Comparison of ENCODE assay signal across 8 cellular contexts in genomic region chr15:90956551-90957104, GRCh38. TPM values are rescaled to one million over a fixed set of nuclear protein-coding genes. Genes with fewer than 3 reads are reported as not detected.
DNase-seq lines count a peak whose midpoint lies in the region; ATAC-seq and TF ChIP-seq lines count a peak whose summit lies in the region.

No MANE protein-coding gene starts in this region.

- TF ChIP-seq POLR2A in testis (IDR thresholded peaks at IDR 0.05): no peak

- peak overlapping the region; percentile 76 for H3K4me3 Mint-ChIP-seq in CD4-positive, alpha-beta T cell

- H3K4me3 ChIP-seq in HUES48 (ENCODE audit: low read depth, low read length) (peak overlapping the region; percentile 77), testis (peak overlapping the region; percentile 52 to 76)

- H3K4me1 ChIP-seq in HUES48 (ENCODE audit: control insufficient read depth, insufficient read depth, low read length) (peaks cover 15% of the 10 kb centered on the region), testis (peaks cover 19% of the 10 kb centered on the region)

- H3K27ac Mint-ChIP-seq in CD4-positive, alpha-beta T cell: peak overlapping the region; percentile 47
- H3K27ac Mint-ChIP-seq in activated naive CD4-positive, alpha-beta T cell treated with anti-CD3 and anti-CD28 coated beads, Interleukin-2, amount 50 U/mL, for 72 hours: peak overlapping the region; percentile 81 to 98

- H3K36me3 Mint-ChIP-seq in CD4-positive, alpha-beta T cell (ENCODE audit: low read depth): peaks cover 46% of the 10 kb centered on the region
- H3K36me3 Mint-ChIP-seq in activated naive CD4-positive, alpha-beta T cell treated with anti-CD3 and anti-CD28 coated beads, Interleukin-2, amount 50 U/mL, for 72 hours: peaks cover 27 to 31% of the 10 kb centered on the region in 2 donors

- peak; percentile 44 to 70 (median 52) for DNase-seq in CD4-positive, alpha-beta T cell
- DNase-seq in SHP77 (lab: John Stamatoyannopoulos, UW) (peak; percentile 37 to 83), glomerular visceral epithelial cell (ENCODE audit: extremely low spot score) (peak; percentile 79), omental fat pad (ENCODE audit: low spot score) (peak; percentile 63), testis (peak; percentile 79), KG1 (lab: John Stamatoyannopoulos, UW) (no peak)
- DNase-seq in activated naive CD4-positive, alpha-beta T cell treated with anti-CD3 and anti-CD28 coated beads, Interleukin-2, amount 50 U/mL, for 72 hours (ENCODE audit: low spot score in 2 of 2): peak in 1 of 2 donors; percentile 69

- no peaks in the 10 kb centered on the region for H3K9me3 Mint-ChIP-seq in CD4-positive, alpha-beta T cell
- H3K9me3 Mint-ChIP-seq in activated naive CD4-positive, alpha-beta T cell treated with anti-CD3 and anti-CD28 coated beads, Interleukin-2, amount 50 U/mL, for 72 hours: no peaks in the 10 kb centered on the region

- no peaks in the 10 kb centered on the region for H3K9me3 ChIP-seq in CD4-positive, alpha-beta T cell (ENCODE audit: control insufficient read depth, low read length)
- H3K9me3 ChIP-seq in HUES48 (ENCODE audit: control insufficient read depth, insufficient read depth, low read length) (no peaks in the 10 kb centered on the region), testis (no peaks in the 10 kb centered on the region)

- WGBS in testis, 2 donors: 6 to 12% methylated on average over 24 to 50 of the region's 50 CpGs

- intact Hi-C loops in CD4-positive, alpha-beta T cell (cut with DNase I, micrococcal nuclease): loop anchor here (1.0 to 5.0 kb wide), 6 partner anchors 36 to 315 kb away; partner anchors contain the start of genes PRC1 (in 1 of the 2) and VPS33B (in 1 of the 2)
- intact Hi-C loops in testis (cut with DNase I; ENCODE audit: low total_unique reads): no loop called here

- POLR2A ChIA-PET in CD4-positive, alpha-beta T cell (lab: Charles Lee): interaction anchor here (3.0 to 7.7 kb wide), 2 partner anchors 23 to 54 kb away, joined by 9 to 126 read pairs; partner anchors contain the start of genes HDDC3, MAN2A2 and UNC45A

- peaks cover 45% of the 10 kb centered on the region for H3K36me3 ChIP-seq in HUES48 (ENCODE audit: control insufficient read depth, insufficient read depth, low read length)
- no peaks in the 10 kb centered on the region for H3K36me3 ChIP-seq in testis (ENCODE audit: low read depth, missing control alignments)

- H3K27ac ChIP-seq in CD4-positive, alpha-beta T cell (ENCODE audit: low read depth, low read length): no peak overlapping the region
- H3K27ac ChIP-seq in HUES48 (ENCODE audit: low read depth, low read length) (no peak overlapping the region), testis (peak overlapping the region in 1 of 2 donors; percentile 45)

- no peak for ATAC-seq in CD4-positive, alpha-beta T cell (ENCODE audit: poor library complexity)
- no peak for ATAC-seq in activated naive CD4-positive, alpha-beta T cell treated with anti-CD3 and anti-CD28 coated beads, Interleukin-2, amount 50 U/mL, for 72 hours
- ATAC-seq in omental fat pad (ENCODE audit: low FRiP score): peak; percentile 59

- CTCF ChIA-PET in CD4-positive, alpha-beta T cell (lab: Charles Lee): interaction anchor here (0.5 to 5.5 kb wide), 15 partner anchors 10 to 1016 kb away, joined by 3 to 41 read pairs (median 3); partner anchors contain the start of genes HDDC3, UNC45A and VPS33B

- H3K27me3 ChIP-seq in CD4-positive, alpha-beta T cell (ENCODE audit: control insufficient read depth, insufficient read depth, low read length): no peaks in the 10 kb centered on the region
- H3K27me3 ChIP-seq in HUES48 (ENCODE audit: control insufficient read depth, insufficient read depth, low read length) (no peaks in the 10 kb centered on the region), testis (no peaks in the 10 kb centered on the region)

- H3K9ac ChIP-seq in HUES48 (ENCODE audit: low read depth, low read length): peak overlapping the region; percentile 69; the same call in 1 of the 2 replicates

- peak; percentile 79 for TF ChIP-seq CTCF in CD4-positive, alpha-beta T cell (IDR thresholded peaks at IDR 0.05)
- TF ChIP-seq CTCF in omental fat pad (IDR thresholded peaks at IDR 0.05) (peak in 1 of 3 donors; percentile 80), testis (IDR thresholded peaks at IDR 0.05) (peak; percentile 86 to 96 (median 87))

- H3K4me1 Mint-ChIP-seq in CD4-positive, alpha-beta T cell (ENCODE audit: low read depth): peaks cover 9% of the 10 kb centered on the region

- H3K27me3 Mint-ChIP-seq in CD4-positive, alpha-beta T cell: no peaks in the 10 kb centered on the region

RNA-seq across cellular contexts. Expression of gene RCCD1, which starts 1.9 kb away (rescaled TPM):
- total RNA-seq in CD4-positive, alpha-beta T cell: 1 to 10 TPM; 4.5 to 4.8 TPM
- 10 to 100 TPM; 37.7 to 58.7 TPM for total RNA-seq in activated naive CD4-positive, alpha-beta T cell treated with anti-CD3 and anti-CD28 coated beads, Interleukin-2, amount 50 U/mL, for 72 hours
- total RNA-seq in omental fat pad (1 to 10 TPM; 2.6 to 6.6 (median 5.0) TPM), testis (10 to 100 TPM; 17.5 TPM)
- polyA plus RNA-seq in testis (ENCODE audit: insufficient read depth, low read depth, low replicate concordance): 21.1 TPM

RNA-seq across cellular contexts. Expression of gene UNC45A, which starts 21.5 kb away (rescaled TPM):
- total RNA-seq in CD4-positive, alpha-beta T cell: 10 to 100 TPM; 17.6 to 18.9 TPM
- 100 to 1,000 TPM in 1 of 2 donors, 10 to 100 TPM in 1; 75.5 to 112 TPM for total RNA-seq in activated naive CD4-positive, alpha-beta T cell treated with anti-CD3 and anti-CD28 coated beads, Interleukin-2, amount 50 U/mL, for 72 hours
- total RNA-seq in omental fat pad: 10 to 100 TPM; 40.8 to 61.5 (median 48.8) TPM
- total RNA-seq in testis: 10 to 100 TPM; 48.9 to 56.9 TPM
- 59.6 TPM for polyA plus RNA-seq in testis (ENCODE audit: insufficient read depth, low read depth, low replicate concordance)

RNA-seq across cellular contexts. Expression of gene HDDC3, which starts 24.3 kb away (rescaled TPM):
- total RNA-seq in CD4-positive, alpha-beta T cell: 10 to 100 TPM in 1 of 2 experiments, 1 to 10 TPM in 1; 9.9 to 10.8 TPM
- 10 to 100 TPM; 18.9 to 32.4 TPM for total RNA-seq in activated naive CD4-positive, alpha-beta T cell treated with anti-CD3 and anti-CD28 coated beads, Interleukin-2, amount 50 U/mL, for 72 hours
- total RNA-seq in omental fat pad: 10 to 100 TPM; 11.2 to 27.3 (median 18.0) TPM
- total RNA-seq in testis: 10 to 100 TPM; 16.7 to 18.3 TPM
- 12.1 TPM for polyA plus RNA-seq in testis (ENCODE audit: insufficient read depth, low read depth, low replicate concordance)

RNA-seq across cellular contexts. Expression of gene PRC1, which starts 37.7 kb away (rescaled TPM):
- total RNA-seq in CD4-positive, alpha-beta T cell: 10 to 100 TPM; 24.4 to 26.7 TPM
- total RNA-seq in activated naive CD4-positive, alpha-beta T cell treated with anti-CD3 and anti-CD28 coated beads, Interleukin-2, amount 50 U/mL, for 72 hours: 100 to 1,000 TPM; 115 to 233 TPM
- total RNA-seq in omental fat pad (10 to 100 TPM in 2 of 4 donors, 1 to 10 TPM in 2; 3.5 to 26.2 (median 11.9) TPM), testis (100 to 1,000 TPM in 1 of 2 donors, 10 to 100 TPM in 1; 74.3 to 104 TPM)
- polyA plus RNA-seq in testis (ENCODE audit: insufficient read depth, low read depth, low replicate concordance): 111 TPM

RNA-seq across cellular contexts. Expression of gene MAN2A2, which starts 53.5 kb away (rescaled TPM):
- total RNA-seq in CD4-positive, alpha-beta T cell: 100 to 1,000 TPM; 125 to 128 TPM
- 100 to 1,000 TPM in 1 of 2 donors, 10 to 100 TPM in 1; 99.8 to 225 TPM for total RNA-seq in activated naive CD4-positive, alpha-beta T cell treated with anti-CD3 and anti-CD28 coated beads, Interleukin-2, amount 50 U/mL, for 72 hours
- total RNA-seq in omental fat pad (10 to 100 TPM; 32.9 to 90.3 (median 66.4) TPM), testis (100 to 1,000 TPM; 128 to 151 TPM)
- 101 TPM for polyA plus RNA-seq in testis (ENCODE audit: insufficient read depth, low read depth, low replicate concordance)
